ENCODE assay signal across 1 cellular context in the genomic region with DNA sequence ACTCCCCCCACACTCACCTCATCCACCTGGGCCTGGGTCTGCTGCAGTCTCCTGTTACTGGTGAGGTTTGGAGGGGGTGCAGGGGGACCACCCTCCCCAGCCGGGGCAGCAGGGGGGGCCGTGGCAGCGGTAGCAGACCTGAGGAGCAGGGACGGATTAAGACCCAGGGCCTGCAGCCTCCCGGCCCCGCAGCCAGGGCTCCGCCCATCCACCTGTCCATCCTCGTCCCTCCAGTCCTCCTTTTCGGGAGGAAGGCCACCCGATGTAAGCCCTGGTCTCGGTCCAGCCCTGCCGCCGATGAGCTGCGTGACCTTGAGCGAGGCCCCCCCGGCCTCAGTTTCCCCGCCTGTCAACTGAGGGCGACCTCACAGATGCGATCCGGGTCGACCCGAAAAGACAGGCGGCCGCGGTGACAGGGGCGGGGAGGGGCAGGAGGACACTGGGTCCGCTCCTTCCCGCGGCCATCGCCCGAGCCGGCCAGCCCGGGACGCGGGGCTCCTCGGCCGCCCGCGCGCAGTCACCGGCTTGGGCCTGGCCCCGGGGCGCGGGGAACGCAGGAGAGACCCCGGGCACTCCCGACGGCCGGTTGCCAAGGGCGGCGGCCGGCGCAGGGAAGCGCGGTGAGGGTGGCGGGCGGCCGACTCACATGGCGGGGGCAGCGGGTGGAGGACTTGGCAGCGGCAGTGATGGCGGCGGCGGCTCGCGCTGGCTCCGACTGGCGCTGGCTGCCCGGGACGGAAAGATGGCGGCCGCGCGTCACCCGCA.
TF ChIP-seq lines count a peak whose summit lies in the region.

A gene with protein sequence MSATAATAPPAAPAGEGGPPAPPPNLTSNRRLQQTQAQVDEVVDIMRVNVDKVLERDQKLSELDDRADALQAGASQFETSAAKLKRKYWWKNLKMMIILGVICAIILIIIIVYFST (minus strand): TSS at position 717 of the 765 bp plus-strand sequence. CDS start 69 bp downstream, at position 648.

TF ChIP-seq in A549, 52 proteins besides CTCF, POLR2A, EP300 and RAD21 (continued from another document):
- TF ChIP-seq, protein P1, sequence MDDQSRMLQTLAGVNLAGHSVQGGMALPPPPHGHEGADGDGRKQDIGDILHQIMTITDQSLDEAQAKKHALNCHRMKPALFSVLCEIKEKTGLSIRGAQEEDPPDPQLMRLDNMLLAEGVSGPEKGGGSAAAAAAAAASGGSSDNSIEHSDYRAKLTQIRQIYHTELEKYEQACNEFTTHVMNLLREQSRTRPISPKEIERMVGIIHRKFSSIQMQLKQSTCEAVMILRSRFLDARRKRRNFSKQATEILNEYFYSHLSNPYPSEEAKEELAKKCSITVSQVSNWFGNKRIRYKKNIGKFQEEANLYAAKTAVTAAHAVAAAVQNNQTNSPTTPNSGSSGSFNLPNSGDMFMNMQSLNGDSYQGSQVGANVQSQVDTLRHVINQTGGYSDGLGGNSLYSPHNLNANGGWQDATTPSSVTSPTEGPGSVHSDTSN (IDR thresholded peaks at IDR 0.05): no peak
- TF ChIP-seq FOSB (CRISPR knock-in tag; IDR thresholded peaks at IDR 0.05) (no peak), BHLHE40 (IDR thresholded peaks at IDR 0.05; ENCODE audit: low read depth, low read length) (no peak), EHF (CRISPR knock-in tag; IDR thresholded peaks at IDR 0.05) (no peak), NPAS2 (CRISPR knock-in tag; IDR thresholded peaks at IDR 0.05; ENCODE audit: borderline replicate concordance) (no peak), CEBPB (IDR thresholded peaks at IDR 0.05) (no peak), ZFP36 (IDR thresholded peaks at IDR 0.05; ENCODE audit: borderline replicate concordance, partially characterized antibody) (no peak), CHD4 (IDR thresholded peaks at IDR 0.05; ENCODE audit: borderline replicate concordance) (no peak), KDM1A (IDR thresholded peaks at IDR 0.05; ENCODE audit: low read depth) (no peak), POLR2AphosphoS2 (conservative IDR thresholded peaks at IDR 0.05; ENCODE audit: low read length) (no peak), MYC (IDR thresholded peaks at IDR 0.05; ENCODE audit: borderline replicate concordance, low read length) (no peak), ESRRA (IDR thresholded peaks at IDR 0.05; ENCODE audit: borderline replicate concordance, low read length) (no peak), KDM5A (IDR thresholded peaks at IDR 0.05) (no peak), RCOR1 (IDR thresholded peaks at IDR 0.05; ENCODE audit: low read depth, low read length) (no peak), HOXB5 (CRISPR knock-in tag; IDR thresholded peaks at IDR 0.05) (no peak), ZC3H11A (IDR thresholded peaks at IDR 0.05) (no peak), SREBF2 (IDR thresholded peaks at IDR 0.05) (no peak), ZSCAN20 (CRISPR knock-in tag; IDR thresholded peaks at IDR 0.05) (no peak), EHMT2 (IDR thresholded peaks at IDR 0.05; ENCODE audit: low read depth) (no peak), PHF8 (IDR thresholded peaks at IDR 0.05; ENCODE audit: borderline replicate concordance, low read depth) (peak; percentile 94), CHD2 (IDR thresholded peaks at IDR 0.05; ENCODE audit: low read length, partially characterized antibody) (no peak), CBX2 (IDR thresholded peaks at IDR 0.05; ENCODE audit: borderline replicate concordance, low read depth) (no peak), TFCP2L1 (CRISPR knock-in tag; IDR thresholded peaks at IDR 0.05) (no peak), JUNB (IDR thresholded peaks at IDR 0.05) (no peak), HOXA7 (CRISPR knock-in tag; IDR thresholded peaks at IDR 0.05) (no peak), NFE2L2 (conservative IDR thresholded peaks at IDR 0.05; ENCODE audit: low read length) (no peak), NR3C1 (IDR thresholded peaks at IDR 0.05) (no peak), HEYL (CRISPR knock-in tag; IDR thresholded peaks at IDR 0.05) (no peak), JUN (IDR thresholded peaks at IDR 0.05) (peak; percentile 86 to 93; a peak in 4 of 5 replicates), SMC3 (IDR thresholded peaks at IDR 0.05) (no peak), TP53 (CRISPR knock-in tag; IDR thresholded peaks at IDR 0.05) (0 out of 2 replicates have a peak, but pooled peaks have one; percentile 31), RARB (CRISPR knock-in tag; IDR thresholded peaks at IDR 0.05) (no peak), CBX8 (IDR thresholded peaks at IDR 0.05) (no peak), RFX5 (IDR thresholded peaks at IDR 0.05) (no peak), GATA3 (IDR thresholded peaks at IDR 0.05; ENCODE audit: borderline replicate concordance) (no peak), RNF2 (IDR thresholded peaks at IDR 0.05; ENCODE audit: borderline replicate concordance, low read depth) (no peak), FOXS1 (CRISPR knock-in tag; IDR thresholded peaks at IDR 0.05) (no peak), MAZ (IDR thresholded peaks at IDR 0.05; ENCODE audit: borderline replicate concordance, low read depth, low read length) (no peak), HOXB13 (CRISPR knock-in tag; IDR thresholded peaks at IDR 0.05; ENCODE audit: low read depth) (no peak)
- TF ChIP-seq, protein P2, sequence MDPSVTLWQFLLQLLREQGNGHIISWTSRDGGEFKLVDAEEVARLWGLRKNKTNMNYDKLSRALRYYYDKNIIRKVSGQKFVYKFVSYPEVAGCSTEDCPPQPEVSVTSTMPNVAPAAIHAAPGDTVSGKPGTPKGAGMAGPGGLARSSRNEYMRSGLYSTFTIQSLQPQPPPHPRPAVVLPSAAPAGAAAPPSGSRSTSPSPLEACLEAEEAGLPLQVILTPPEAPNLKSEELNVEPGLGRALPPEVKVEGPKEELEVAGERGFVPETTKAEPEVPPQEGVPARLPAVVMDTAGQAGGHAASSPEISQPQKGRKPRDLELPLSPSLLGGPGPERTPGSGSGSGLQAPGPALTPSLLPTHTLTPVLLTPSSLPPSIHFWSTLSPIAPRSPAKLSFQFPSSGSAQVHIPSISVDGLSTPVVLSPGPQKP (IDR thresholded peaks at IDR 0.05; ENCODE audit: low read depth, low read length): no peak
- TF ChIP-seq, protein P3, sequence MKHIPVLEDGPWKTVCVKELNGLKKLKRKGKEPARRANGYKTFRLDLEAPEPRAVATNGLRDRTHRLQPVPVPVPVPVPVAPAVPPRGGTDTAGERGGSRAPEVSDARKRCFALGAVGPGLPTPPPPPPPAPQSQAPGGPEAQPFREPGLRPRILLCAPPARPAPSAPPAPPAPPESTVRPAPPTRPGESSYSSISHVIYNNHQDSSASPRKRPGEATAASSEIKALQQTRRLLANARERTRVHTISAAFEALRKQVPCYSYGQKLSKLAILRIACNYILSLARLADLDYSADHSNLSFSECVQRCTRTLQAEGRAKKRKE (CRISPR knock-in tag; IDR thresholded peaks at IDR 0.05; ENCODE audit: low read depth): peak; percentile 50; the same call in 1 of the 2 replicates
- TF ChIP-seq, protein P4, sequence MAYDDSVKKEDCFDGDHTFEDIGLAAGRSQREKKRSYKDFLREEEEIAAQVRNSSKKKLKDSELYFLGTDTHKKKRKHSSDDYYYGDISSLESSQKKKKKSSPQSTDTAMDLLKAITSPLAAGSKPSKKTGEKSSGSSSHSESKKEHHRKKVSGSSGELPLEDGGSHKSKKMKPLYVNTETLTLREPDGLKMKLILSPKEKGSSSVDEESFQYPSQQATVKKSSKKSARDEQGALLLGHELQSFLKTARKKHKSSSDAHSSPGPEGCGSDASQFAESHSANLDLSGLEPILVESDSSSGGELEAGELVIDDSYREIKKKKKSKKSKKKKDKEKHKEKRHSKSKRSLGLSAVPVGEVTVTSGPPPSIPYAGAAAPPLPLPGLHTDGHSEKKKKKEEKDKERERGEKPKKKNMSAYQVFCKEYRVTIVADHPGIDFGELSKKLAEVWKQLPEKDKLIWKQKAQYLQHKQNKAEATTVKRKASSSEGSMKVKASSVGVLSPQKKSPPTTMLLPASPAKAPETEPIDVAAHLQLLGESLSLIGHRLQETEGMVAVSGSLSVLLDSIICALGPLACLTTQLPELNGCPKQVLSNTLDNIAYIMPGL (CRISPR knock-in tag; IDR thresholded peaks at IDR 0.05; ENCODE audit: borderline replicate concordance): no peak
- TF ChIP-seq, protein P5, sequence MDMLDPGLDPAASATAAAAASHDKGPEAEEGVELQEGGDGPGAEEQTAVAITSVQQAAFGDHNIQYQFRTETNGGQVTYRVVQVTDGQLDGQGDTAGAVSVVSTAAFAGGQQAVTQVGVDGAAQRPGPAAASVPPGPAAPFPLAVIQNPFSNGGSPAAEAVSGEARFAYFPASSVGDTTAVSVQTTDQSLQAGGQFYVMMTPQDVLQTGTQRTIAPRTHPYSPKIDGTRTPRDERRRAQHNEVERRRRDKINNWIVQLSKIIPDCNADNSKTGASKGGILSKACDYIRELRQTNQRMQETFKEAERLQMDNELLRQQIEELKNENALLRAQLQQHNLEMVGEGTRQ (IDR thresholded peaks at IDR 0.05): no peak
- TF ChIP-seq, protein P6, sequence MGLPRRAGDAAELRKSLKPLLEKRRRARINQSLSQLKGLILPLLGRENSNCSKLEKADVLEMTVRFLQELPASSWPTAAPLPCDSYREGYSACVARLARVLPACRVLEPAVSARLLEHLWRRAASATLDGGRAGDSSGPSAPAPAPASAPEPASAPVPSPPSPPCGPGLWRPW (IDR thresholded peaks at IDR 0.05): no peak
- TF ChIP-seq, protein P7, sequence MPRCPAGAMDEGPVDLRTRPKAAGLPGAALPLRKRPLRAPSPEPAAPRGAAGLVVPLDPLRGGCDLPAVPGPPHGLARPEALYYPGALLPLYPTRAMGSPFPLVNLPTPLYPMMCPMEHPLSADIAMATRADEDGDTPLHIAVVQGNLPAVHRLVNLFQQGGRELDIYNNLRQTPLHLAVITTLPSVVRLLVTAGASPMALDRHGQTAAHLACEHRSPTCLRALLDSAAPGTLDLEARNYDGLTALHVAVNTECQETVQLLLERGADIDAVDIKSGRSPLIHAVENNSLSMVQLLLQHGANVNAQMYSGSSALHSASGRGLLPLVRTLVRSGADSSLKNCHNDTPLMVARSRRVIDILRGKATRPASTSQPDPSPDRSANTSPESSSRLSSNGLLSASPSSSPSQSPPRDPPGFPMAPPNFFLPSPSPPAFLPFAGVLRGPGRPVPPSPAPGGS (IDR thresholded peaks at IDR 0.05): peak; percentile 70; the same call in 2 of the 3 replicates
- TF ChIP-seq, protein P8, sequence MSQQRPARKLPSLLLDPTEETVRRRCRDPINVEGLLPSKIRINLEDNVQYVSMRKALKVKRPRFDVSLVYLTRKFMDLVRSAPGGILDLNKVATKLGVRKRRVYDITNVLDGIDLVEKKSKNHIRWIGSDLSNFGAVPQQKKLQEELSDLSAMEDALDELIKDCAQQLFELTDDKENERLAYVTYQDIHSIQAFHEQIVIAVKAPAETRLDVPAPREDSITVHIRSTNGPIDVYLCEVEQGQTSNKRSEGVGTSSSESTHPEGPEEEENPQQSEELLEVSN (IDR thresholded peaks at IDR 0.05; ENCODE audit: borderline replicate concordance, low read depth): no peak
TF ChIP-seq in A549: peak in this region for 7.
